Comparison of ENCODE assay signal across 1 cellular context in the genomic region with DNA sequence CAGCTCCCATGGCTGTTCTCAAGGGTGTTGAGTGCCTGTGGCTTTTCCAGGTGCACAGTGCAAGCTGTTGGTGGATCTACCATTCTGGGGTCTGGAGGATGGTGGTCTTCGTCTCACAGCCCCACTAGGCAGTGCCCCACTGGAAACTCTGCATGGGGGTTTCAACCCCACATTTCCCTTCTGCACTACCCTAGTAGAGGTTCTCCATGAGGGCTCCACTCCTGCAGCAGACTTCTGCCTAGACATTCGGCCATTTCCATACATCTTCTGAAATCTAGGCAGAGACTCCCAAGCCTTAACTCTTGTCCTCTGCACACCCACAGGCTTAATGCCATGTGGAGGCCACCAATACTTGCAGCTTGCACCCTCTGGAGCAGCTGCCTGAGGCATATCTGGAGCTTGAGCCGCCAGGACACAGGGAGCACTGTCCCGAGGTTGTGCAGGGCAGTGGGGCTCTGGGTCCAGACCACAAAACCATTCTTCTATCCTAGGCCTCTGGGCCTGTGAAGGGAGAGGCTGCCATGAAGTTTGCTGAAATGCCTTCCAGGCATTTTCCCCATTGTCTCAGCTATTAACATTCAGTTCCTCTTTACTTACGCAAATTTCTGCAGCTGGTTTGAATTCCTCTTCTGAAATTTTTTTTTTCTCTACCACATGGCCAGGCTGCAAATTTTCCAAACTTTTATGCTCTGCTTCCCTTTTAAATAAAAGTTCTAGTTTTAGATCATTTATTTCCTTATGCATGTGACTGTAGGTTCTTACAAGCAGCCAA.
TF ChIP-seq lines count a peak whose summit lies in the region.

No MANE protein-coding gene starts in this region.

TF ChIP-seq in GM12878, 131 proteins besides CTCF, POLR2A, EP300 and RAD21:
- TF ChIP-seq ZNF217 (IDR thresholded peaks at IDR 0.05) (no peak), MAX (IDR thresholded peaks at IDR 0.05; ENCODE audit: low read depth, low read length) (no peak), SPI1 (IDR thresholded peaks at IDR 0.05; ENCODE audit: borderline replicate concordance, insufficient read depth, low read depth, low read length) (peak; percentile 29; the same call in 1 of the 2 replicates)
